8 cellular contexts compared by ENCODE assay signal in genomic region chr17:47733047-47733413, GRCh38. TPM values are rescaled to one million over a fixed set of nuclear protein-coding genes. Genes with fewer than 3 reads are reported as not detected.
DNase-seq lines count a peak whose midpoint lies in the region; ATAC-seq and TF ChIP-seq lines count a peak whose summit lies in the region.

Gene TBX21, plus strand, starts transcription at chr17:47733236. Its CDS starts 219 bp downstream, at chr17:47733455.

- TF ChIP-seq CTCF in GM20000 (IDR thresholded peaks at IDR 0.05; ENCODE audit: extremely low read depth, missing control alignments) (peak; percentile 0), smooth muscle cell (IDR thresholded peaks at IDR 0.05; ENCODE audit: borderline replicate concordance, insufficient read depth, poor library complexity, severe bottlenecking) (no peak), PC-3 (conservative IDR thresholded peaks at IDR 0.05; ENCODE audit: low read depth, low read length) (no peak)

- H3K36me3 ChIP-seq in smooth muscle cell (ENCODE audit: low read depth), result no peaks in the 10 kb centered on the region
- H3K36me3 ChIP-seq in PC-3 (ENCODE audit: low read depth, low read length), result no peaks in the 10 kb centered on the region

- ATAC-seq in left ventricle myocardium superior (peak; percentile 87), PC-3 (no peak; the same call in 1 of the 2 replicates)

- H3K9me3 ChIP-seq in smooth muscle cell (replicated peaks; ENCODE audit: low read depth) (no peaks in the 10 kb centered on the region), PC-3 (ENCODE audit: low read length) (no peaks in the 10 kb centered on the region)

- POLR2A ChIA-PET in PC-3 (lab: Charles Lee; ENCODE audit: unreplicated experiment), result no interaction called here

- H3K27ac ChIP-seq in smooth muscle cell (ENCODE audit: low read depth) (no peak within 1 kb of the TSS), PC-3 (ENCODE audit: low read length) (no peak within 1 kb of the TSS)

- CTCF ChIA-PET in PC-3 (lab: Charles Lee), result interaction anchor here (0.6 kb wide), 1 partner anchor 39 kb away, joined by 7 read pairs; no protein-coding TSS in a partner anchor

- H3K9ac ChIP-seq in smooth muscle cell (ENCODE audit: low read depth), result no peak within 1 kb of the TSS
- H3K9ac ChIP-seq in PC-3 (ENCODE audit: low read length), result no peak within 1 kb of the TSS

- WGBS in smooth muscle cell (ENCODE audit: low lambda C conversion rate), result 2% methylated on average over 25 of the region's 35 CpGs

- no TSS peak for BruUV-seq in PC-3 (replicated peaks; lab: Mats Ljungman, UMichigan)

- no peaks in the 10 kb centered on the region for H4K20me1 ChIP-seq in smooth muscle cell (ENCODE audit: low read depth)
- no peaks in the 10 kb centered on the region for H4K20me1 ChIP-seq in PC-3 (ENCODE audit: low read length)

- no peaks in the 10 kb centered on the region for H3K9me2 ChIP-seq in PC-3 (replicated peaks; ENCODE audit: low read length)

- peak within 1 kb of the TSS; percentile 45 for H3K4me3 ChIP-seq in smooth muscle cell
- no peak within 1 kb of the TSS for H3K4me3 ChIP-seq in PC-3 (ENCODE audit: low read length)

- no peaks in the 10 kb centered on the region for H3K4me1 ChIP-seq in smooth muscle cell (ENCODE audit: low read depth)
- no peaks in the 10 kb centered on the region for H3K4me1 ChIP-seq in PC-3 (ENCODE audit: insufficient read depth, low read length)

- intact Hi-C loops in left ventricle myocardium superior (cut with micrococcal nuclease), result no loop called here
- intact Hi-C loops in PC-3 (cut with micrococcal nuclease), result no loop called here

- H3K79me2 ChIP-seq in smooth muscle cell (ENCODE audit: low read depth), result no peaks in the 10 kb centered on the region
- no peaks in the 10 kb centered on the region for H3K79me2 ChIP-seq in PC-3 (ENCODE audit: low read length)

- H3K27me3 ChIP-seq in smooth muscle cell (ENCODE audit: low read depth), result peaks cover 79% of the 10 kb centered on the region
- no peaks in the 10 kb centered on the region for H3K27me3 ChIP-seq in PC-3 (ENCODE audit: low read length)

- H2AFZ ChIP-seq in smooth muscle cell (ENCODE audit: low read depth), result no peak within 1 kb of the TSS
- no peak within 1 kb of the TSS for H2AFZ ChIP-seq in PC-3 (ENCODE audit: low read length)

- H3F3A ChIP-seq in smooth muscle cell (ENCODE audit: low read depth) (no peaks in the 10 kb centered on the region), PC-3 (ENCODE audit: low read length, unreplicated experiment) (no peaks in the 10 kb centered on the region)

- DNase-seq in COLO668 (lab: John Stamatoyannopoulos, UW; ENCODE audit: unreplicated experiment) (peak; percentile 25), GM20000 (ENCODE audit: low spot score) (peak; percentile 92), HuH-7 (ENCODE audit: low spot score) (peak; percentile 88), SIG-M5 (lab: John Stamatoyannopoulos, UW) (peak; percentile 48), left ventricle myocardium superior (peak; percentile 78), smooth muscle cell (lab: John Stamatoyannopoulos, UW; ENCODE audit: unreplicated experiment) (peak; percentile 27), PC-3 (no peak)
- DNase-seq in activated effector memory CD4-positive, alpha-beta T cell treated with anti-CD3 and anti-CD28 coated beads, Interleukin-2, amount 50 U/mL, for 16 hours, result peak; percentile 96

- H3K4me2 ChIP-seq in smooth muscle cell, result peak within 1 kb of the TSS; percentile 87
- no peak within 1 kb of the TSS for H3K4me2 ChIP-seq in PC-3 (ENCODE audit: low read length)

RNA-seq across cellular contexts. Expression of gene TBX21, which starts in this region (rescaled TPM):
- total RNA-seq in left ventricle myocardium superior, result 0.40 TPM
- total RNA-seq in smooth muscle cell, result not detected in 2 replicates
- not detected in 2 replicates for polyA plus RNA-seq in smooth muscle cell
- total RNA-seq in PC-3 (2014; rRNA removed), result not detected in 2 replicates

Comparison
In these comparisons a context has a peak if more than half of its experiments do, and no peak if none do; other contexts are left out.
1. Peak in DNase-seq and ATAC-seq in left ventricle myocardium superior; RNA of the gene not detected or under 1 TPM.
2. Peak in DNase-seq, H3K4me3 ChIP-seq and H3K4me2 ChIP-seq in smooth muscle cell; RNA of the gene not detected or under 1 TPM.